In genomic region chr7:121440857-121441503, GRCh38 we compare ENCODE assay signal across 7 cellular contexts. TPM values are rescaled to one million over a fixed set of nuclear protein-coding genes. Genes with fewer than 3 reads are reported as not detected.
DNase-seq lines count a peak whose midpoint lies in the region; ATAC-seq and TF ChIP-seq lines count a peak whose summit lies in the region.

No MANE protein-coding gene starts in this region.

- in situ Hi-C loops in GM23248 (cut with MboI), result no loop called here

- intact Hi-C loops in body of pancreas (cut with DNase I) (no loop called here), psoas muscle (cut with DNase I) (no loop called here), sigmoid colon (cut with DNase I) (no loop called here)

- H3K27ac ChIP-seq in body of pancreas (peak overlapping the region in 3 of 4 donors; percentile 48 to 65 (median 61)), psoas muscle (no peak overlapping the region), GM23248 (no peak overlapping the region), sigmoid colon (peak overlapping the region in 1 of 4 donors; percentile 4)

- H3K4me1 ChIP-seq in body of pancreas (peaks cover 28% of the 10 kb centered on the region), psoas muscle (no peaks in the 10 kb centered on the region), GM23248 (ENCODE audit: insufficient read depth) (peaks cover 7% of the 10 kb centered on the region), sigmoid colon (peaks cover 0 to 17% (median 14%) of the 10 kb centered on the region in 4 donors)

- H3K4me2 ChIP-seq in GM23248 (ENCODE audit: unreplicated experiment), result no peak overlapping the region

- no peaks in the 10 kb centered on the region for H4K20me1 ChIP-seq in GM23248 (ENCODE audit: insufficient read depth)

- no peak for TF ChIP-seq EP300 in sigmoid colon (IDR thresholded peaks at IDR 0.05)

- no peak for TF ChIP-seq CTCF in GM12875 (IDR thresholded peaks at IDR 0.05; ENCODE audit: borderline replicate concordance, insufficient read depth, low read depth, low read length)
- no peak for TF ChIP-seq CTCF in body of pancreas (IDR thresholded peaks at IDR 0.05)
- no peak for TF ChIP-seq CTCF in psoas muscle (IDR thresholded peaks at IDR 0.05)
- no peak for TF ChIP-seq CTCF in sigmoid colon (IDR thresholded peaks at IDR 0.05)

- no peak overlapping the region for H2AFZ ChIP-seq in GM23248

- H3K9ac ChIP-seq in GM23248, result no peak overlapping the region

- 34% methylated on average over 18 of the region's 18 CpGs for WGBS in body of pancreas, 2 donors
- WGBS in psoas muscle, 3 donors, result 75 to 86% (median 85%) methylated on average over 18 of the region's 18 CpGs
- WGBS in GM23248 (ENCODE audit: low coverage in 1 of 2, low lambda C conversion rate in 2 of 2, missing lambda C conversion rate in 2 of 2), 2 experiments, result 85% methylated on average over 18 of the region's 18 CpGs
- WGBS in sigmoid colon, 2 donors, result 77 to 80% methylated on average over 18 of the region's 18 CpGs

- H3K27me3 ChIP-seq in body of pancreas (no peaks in the 10 kb centered on the region), psoas muscle (ENCODE audit: insufficient read depth in 3 of 3, low read length in 2 of 3) (no peaks in the 10 kb centered on the region), GM23248 (replicated peaks; ENCODE audit: insufficient read depth) (no peaks in the 10 kb centered on the region), sigmoid colon (no peaks in the 10 kb centered on the region)

- DNase-seq in M059J (ENCODE audit: low read depth), result peak; percentile 12
- peak; percentile 44 to 70 (median 54) for DNase-seq in body of pancreas
- peak in 1 of 2 donors; percentile 50 for DNase-seq in psoas muscle
- DNase-seq in GM23248, result no peak
- DNase-seq in foreskin melanocyte, result no peak
- DNase-seq in sigmoid colon, result no peak

- H3K9me2 ChIP-seq in GM23248 (ENCODE audit: insufficient read depth), result no peaks in the 10 kb centered on the region

- TF ChIP-seq POLR2A in body of pancreas (IDR thresholded peaks at IDR 0.05), result peak in 1 of 3 donors; percentile 21
- TF ChIP-seq POLR2A in sigmoid colon (IDR thresholded peaks at IDR 0.05), result no peak

- no peaks in the 10 kb centered on the region for H3K79me2 ChIP-seq in GM23248 (ENCODE audit: insufficient read depth)

- H3K36me3 ChIP-seq in body of pancreas (replicated peaks in 1 of 2; ENCODE audit: insufficient read depth in 1 of 2, low read depth in 2 of 2), result no peaks in the 10 kb centered on the region
- no peaks in the 10 kb centered on the region for H3K36me3 ChIP-seq in psoas muscle (ENCODE audit: insufficient read depth in 1 of 2, low read depth in 1 of 2)
- no peaks in the 10 kb centered on the region for H3K36me3 ChIP-seq in GM23248 (ENCODE audit: low read depth)
- no peaks in the 10 kb centered on the region for H3K36me3 ChIP-seq in sigmoid colon

- no peaks in the 10 kb centered on the region for H3K9me3 ChIP-seq in body of pancreas
- H3K9me3 ChIP-seq in psoas muscle, result no peaks in the 10 kb centered on the region
- H3K9me3 ChIP-seq in GM23248 (ENCODE audit: low read depth), result no peaks in the 10 kb centered on the region
- no peaks in the 10 kb centered on the region for H3K9me3 ChIP-seq in sigmoid colon

- ATAC-seq in body of pancreas, result peak; percentile 78
- no peak for ATAC-seq in psoas muscle

- H3K4me3 ChIP-seq in GM12875 (ENCODE audit: low read depth, low read length), result peak overlapping the region; percentile 41
- H3K4me3 ChIP-seq in body of pancreas, result no peak overlapping the region
- H3K4me3 ChIP-seq in psoas muscle, result peak overlapping the region; percentile 25
- no peak overlapping the region for H3K4me3 ChIP-seq in GM23248
- no peak overlapping the region for H3K4me3 ChIP-seq in sigmoid colon

- no peaks in the 10 kb centered on the region for H3F3A ChIP-seq in GM23248 (ENCODE audit: insufficient read depth)

RNA-seq across cellular contexts. Expression of gene FAM3C, which starts 44.9 kb away (rescaled TPM):
- total RNA-seq in M059J (2014; rRNA removed; shearing (Covaris generic)), result 45.2 and 65.2 TPM in 2 replicates
- total RNA-seq in body of pancreas (10 to 100 TPM; 33.6 to 69.3 TPM), psoas muscle (10 to 100 TPM; 16.0 to 25.8 (median 18.1) TPM), sigmoid colon (10 to 100 TPM; 32.1 to 58.9 (median 49.2) TPM)
- polyA plus RNA-seq in psoas muscle (10 to 100 TPM; 16.2 to 26.1 (median 16.6) TPM), GM23248 (2016; fragmentation: Nextera tagmentation; extraction: Ambion mirVana) (52.4 and 53.1 TPM in 2 replicates), sigmoid colon (10 to 100 TPM in 2 of 3 donors, 1 to 10 TPM in 1; 9.0 to 35.2 (median 15.6) TPM)
- total RNA-seq in GM23248 (2014; rRNA removed; shearing (Covaris generic)), result 38.6 and 43.5 TPM in 2 replicates

Comparison
In these comparisons a context has a peak if more than half of its experiments do, and no peak if none do; other contexts are left out.
1. H3K4me3 ChIP-seq: peak in GM12875 (single experiment) and psoas muscle (single experiment); none in body of pancreas (0 of 2), GM23248 (single experiment) and sigmoid colon (0 of 4).
2. DNase-seq: peak in M059J (single experiment) and body of pancreas (4 of 4); none in GM23248 (single experiment), foreskin melanocyte (single experiment) and sigmoid colon (single experiment).
3. H3K27ac ChIP-seq: peak in body of pancreas (3 of 4); none in psoas muscle (single experiment) and GM23248 (single experiment).